Comparison of ENCODE assay signal across 25 cellular contexts in genomic region chr2:149732730-149733290, GRCh38.
DNase-seq lines count a peak whose midpoint lies in the region; FAIRE-seq and TF ChIP-seq lines count a peak whose summit lies in the region.
"Had no signal": no experiment of that assay in that cellular context is flagged by ENCODE, and none has a peak within 500 bp of the region (broad histone marks: within the 10 kb centered on the region; RNA-seq: fewer than 3 reads in every experiment).

No MANE protein-coding gene starts in this region.

- H3K9me3 ChIP-seq in endothelial cell of umbilical vein (replicated peaks; ENCODE audit: control insufficient read depth, insufficient read depth, low read length) (no peaks in the 10 kb centered on the region), trophoblast cell (ENCODE audit: insufficient read depth, low read depth, low read length) (peaks cover 1% of the 10 kb centered on the region), uterus (no peaks in the 10 kb centered on the region)
- H3K9me3 ChIP-seq: BLaER1, gastrocnemius medialis, upper lobe of left lung had no signal

- H4K8ac ChIP-seq in trophoblast cell (ENCODE audit: low read depth, low read length), result no peak overlapping the region

- H2BK120ac ChIP-seq in trophoblast cell (ENCODE audit: insufficient read depth, low read length, poor library complexity), result no peak overlapping the region

- no peak overlapping the region for H3K4me3 ChIP-seq in endothelial cell of umbilical vein (replicated peaks in 1 of 3; ENCODE audit: insufficient read depth in 1 of 3, low read depth in 1 of 3, low read length in 3 of 3)
- no peak overlapping the region for H3K4me3 ChIP-seq in trophoblast cell (ENCODE audit: low read depth, low read length)
- no peak overlapping the region for H3K4me3 ChIP-seq in dorsolateral prefrontal cortex
- H3K4me3 ChIP-seq in uterus, result no peak overlapping the region
- H3K4me3 ChIP-seq: BLaER1, gastrocnemius medialis, upper lobe of left lung had no signal

- DNase-seq in NCI-H146 (lab: John Stamatoyannopoulos, UW), result peak; percentile 1
- no peak for DNase-seq in NCI-H146 treated with DMSO at 0.1 percent for 48 hours (lab: John Stamatoyannopoulos, UW; ENCODE audit: unreplicated experiment)
- DNase-seq in RCC 7860 (ENCODE audit: low spot score), result peak; percentile 59
- no peak for DNase-seq in endothelial cell of umbilical vein (ENCODE audit: low read depth, low spot score)
- DNase-seq in trophoblast cell, result no peak
- no peak for DNase-seq in immature natural killer cell
- DNase-seq in dorsolateral prefrontal cortex, result no peak
- DNase-seq in uterus, result no peak
- DNase-seq: activated CD4-positive, alpha-beta T cell treated with anti-CD3 and anti-CD28 coated beads for 48 hours; activated naive CD4-positive, alpha-beta T cell treated with anti-CD3 and anti-CD28 coated beads, Interleukin-2, amount 50 U/mL, for 16 hours; Caco-2; effector CD4-positive, alpha-beta T cell; gastrocnemius medialis; kidney; NCI-H1417; NCI-H526 treated with DMSO at 0.1 percent for 48 hours; occipital lobe; stimulated activated CD8-positive, alpha-beta memory T cell treated with anti-CD3 and anti-CD28 coated beads, Interleukin-4, amount 100 ng/mL, for 48 hours; upper lobe of left lung had no signal

- H4K20me1 ChIP-seq in endothelial cell of umbilical vein (replicated peaks; ENCODE audit: control insufficient read depth, extremely low read depth, insufficient read depth, low read length), result no peaks in the 10 kb centered on the region
- H4K20me1 ChIP-seq: BLaER1 had no signal

- FAIRE-seq in RCC 7860 (lab: Jason Lieb, UNC) (peak; percentile 77), endothelial cell of umbilical vein (lab: Jason Lieb, UNC) (no peak)
- FAIRE-seq: H1, HepG2, TTC549 had no signal

- H3K36me3 ChIP-seq in endothelial cell of umbilical vein (ENCODE audit: control insufficient read depth in 2 of 2, extremely low read depth in 1 of 2, insufficient read depth in 2 of 2, low read length in 2 of 2) (no peaks in the 10 kb centered on the region), trophoblast cell (ENCODE audit: control insufficient read depth in 1 of 2, insufficient read depth in 2 of 2, low read length in 2 of 2) (no peaks in the 10 kb centered on the region), uterus (no peaks in the 10 kb centered on the region)
- H3K36me3 ChIP-seq: BLaER1, gastrocnemius medialis, upper lobe of left lung had no signal

- no peak overlapping the region for H4K12ac ChIP-seq in trophoblast cell (ENCODE audit: low read depth, low read length)

- H3K9ac ChIP-seq in endothelial cell of umbilical vein (replicated peaks; ENCODE audit: extremely low read depth, insufficient read depth, low read length) (no peak overlapping the region), trophoblast cell (ENCODE audit: low read length) (no peak overlapping the region)
- H3K9ac ChIP-seq: BLaER1 had no signal

- H3K27ac ChIP-seq in endothelial cell of umbilical vein (ENCODE audit: insufficient read depth, low read depth, low read length), result peak overlapping the region; percentile 40
- no peak overlapping the region for H3K27ac ChIP-seq in trophoblast cell (ENCODE audit: low read depth, low read length)
- H3K27ac ChIP-seq in dorsolateral prefrontal cortex, result no peak overlapping the region
- H3K27ac ChIP-seq in uterus, result no peak overlapping the region
- H3K27ac ChIP-seq: BLaER1, gastrocnemius medialis, HL-60, upper lobe of left lung had no signal

- WGBS in trophoblast cell (ENCODE audit: extremely low coverage, insufficient coverage, insufficient read length), result no CpG with 5 or more reads among the region's 1 CpG

- H3K27ac Mint-ChIP-seq in immature natural killer cell, result no peak overlapping the region

- CTCF ChIA-PET in endothelial cell of umbilical vein (lab: Charles Lee), result interaction anchor here (0.7 to 2.1 kb wide), 4 partner anchors 11 to 37 kb away, joined by 3 to 5 read pairs (median 4); no protein-coding TSS in a partner anchor

- no peaks in the 10 kb centered on the region for H3K36me3 Mint-ChIP-seq in immature natural killer cell

- no peak for TF ChIP-seq CTCF in endothelial cell of umbilical vein (IDR thresholded peaks at IDR 0.05; ENCODE audit: extremely low read depth in 1 of 2, insufficient read depth in 1 of 2, low read depth in 1 of 2, low read length in 2 of 2)
- TF ChIP-seq CTCF in dorsolateral prefrontal cortex (IDR thresholded peaks at IDR 0.05 in 54 of 56, conservative IDR thresholded peaks at IDR 0.05 in 2 of 56; ENCODE audit: low read depth in 1 of 56, partially characterized antibody in 56 of 56), result no peak
- TF ChIP-seq CTCF in uterus (IDR thresholded peaks at IDR 0.05), result no peak

- peak overlapping the region; percentile 19 for H2BK12ac ChIP-seq in trophoblast cell (ENCODE audit: low read length)

- dilution Hi-C loops in endothelial cell of umbilical vein (cut with MboI; ENCODE audit: extremely low pct_ligation_motif_present, low sequenced_read_pairs), result no loop called here

- POLR2A ChIA-PET in endothelial cell of umbilical vein (lab: Charles Lee), result no interaction called here

- no peaks in the 10 kb centered on the region for H3K4me1 Mint-ChIP-seq in immature natural killer cell
- H3K4me1 Mint-ChIP-seq: central memory CD8-positive, alpha-beta T cell had no signal

- peaks cover 39% of the 10 kb centered on the region for H3K4me1 ChIP-seq in endothelial cell of umbilical vein (ENCODE audit: control insufficient read depth, extremely low read depth, insufficient read depth, low read length)
- no peaks in the 10 kb centered on the region for H3K4me1 ChIP-seq in trophoblast cell (ENCODE audit: control insufficient read depth in 1 of 2, insufficient read depth in 2 of 2, low read length in 2 of 2)
- H3K4me1 ChIP-seq in uterus, result peaks cover 0 to 6% of the 10 kb centered on the region in 2 donors
- H3K4me1 ChIP-seq: BLaER1, gastrocnemius medialis, upper lobe of left lung had no signal

- peaks cover 0 to 12% (median 4%) of the 10 kb centered on the region in 6 donors for H3K9me3 Mint-ChIP-seq in immature natural killer cell
- H3K9me3 Mint-ChIP-seq: central memory CD8-positive, alpha-beta T cell had no signal

- H2BK5ac ChIP-seq in trophoblast cell (ENCODE audit: low read depth, low read length, poor library complexity), result no peak overlapping the region

- peaks cover 6% of the 10 kb centered on the region for H3K79me1 ChIP-seq in trophoblast cell (ENCODE audit: low read length)

- H3K18ac ChIP-seq in trophoblast cell (ENCODE audit: low read length), result no peak overlapping the region

- H3K9me1 ChIP-seq in endothelial cell of umbilical vein (replicated peaks; ENCODE audit: control insufficient read depth, extremely low read depth, insufficient read depth, low read length), result no peaks in the 10 kb centered on the region

- no peak for TF ChIP-seq POLR2A in endothelial cell of umbilical vein (IDR thresholded peaks at IDR 0.05; ENCODE audit: low read depth, low read length)
- TF ChIP-seq POLR2A in uterus (IDR thresholded peaks at IDR 0.05), result no peak

- intact Hi-C loops in endothelial cell of umbilical vein (cut with micrococcal nuclease) (loop anchor here (5.0 to 10.0 kb wide), 4 partner anchors 124 to 892 kb away; no protein-coding TSS in a partner anchor), dorsolateral prefrontal cortex (cut with DNase I) (no loop called here), uterus (cut with DNase I; ENCODE audit: low total_unique reads) (no loop called here)

- H4K91ac ChIP-seq in trophoblast cell (ENCODE audit: low read depth, low read length), result no peak overlapping the region

- H3K14ac ChIP-seq in trophoblast cell (ENCODE audit: low read length), result no peak overlapping the region

- H3K27me3 ChIP-seq in endothelial cell of umbilical vein (ENCODE audit: control insufficient read depth in 2 of 2, insufficient read depth in 2 of 2, low read length in 2 of 2) (no peaks in the 10 kb centered on the region), trophoblast cell (ENCODE audit: insufficient read depth, low read length) (no peaks in the 10 kb centered on the region), dorsolateral prefrontal cortex (no peaks in the 10 kb centered on the region), uterus (no peaks in the 10 kb centered on the region)
- H3K27me3 ChIP-seq: BLaER1, gastrocnemius medialis, upper lobe of left lung had no signal

- no peak overlapping the region for H3K4me3 Mint-ChIP-seq in immature natural killer cell
- H3K4me3 Mint-ChIP-seq: central memory CD8-positive, alpha-beta T cell had no signal

- H3K79me2 ChIP-seq in endothelial cell of umbilical vein (ENCODE audit: control insufficient read depth, insufficient read depth, low read length) (no peaks in the 10 kb centered on the region), trophoblast cell (ENCODE audit: control insufficient read depth, insufficient read depth, low read length, poor library complexity) (no peaks in the 10 kb centered on the region)

- H3K4me2 ChIP-seq in endothelial cell of umbilical vein (ENCODE audit: insufficient read depth, low read length) (no peak overlapping the region), trophoblast cell (ENCODE audit: low read length) (no peak overlapping the region)
- H3K4me2 ChIP-seq: BLaER1 had no signal

- H2AFZ ChIP-seq in endothelial cell of umbilical vein (ENCODE audit: low read depth, low read length), result no peak overlapping the region
- H2AFZ ChIP-seq in trophoblast cell (ENCODE audit: insufficient read depth, low read length, poor library complexity), result no peak overlapping the region

- no peak overlapping the region for H2AK5ac ChIP-seq in trophoblast cell (ENCODE audit: low read length)

- peaks cover 0 to 2% (median 2%) of the 10 kb centered on the region in 3 donors for H3K27me3 Mint-ChIP-seq in immature natural killer cell (ENCODE audit: low read depth in 3 of 3)

- no peak overlapping the region for H3K23ac ChIP-seq in trophoblast cell (ENCODE audit: low read length)

- BruUV-seq in endothelial cell of umbilical vein (replicated peaks; lab: Mats Ljungman, UMichigan), result no TSS peak

- H3K4ac ChIP-seq in trophoblast cell (ENCODE audit: low read depth, low read length), result no peak overlapping the region

TF ChIP-seq in endothelial cell of umbilical vein, 7 proteins besides CTCF, POLR2A, EP300 and RAD21:
- no peak for TF ChIP-seq MYC (IDR thresholded peaks at IDR 0.05; ENCODE audit: low read depth, low read length)
- no peak for TF ChIP-seq EZH2 (IDR thresholded peaks at IDR 0.05; ENCODE audit: borderline replicate concordance, low read depth, low read length, severe bottlenecking)
- TF ChIP-seq GATA2 (IDR thresholded peaks at IDR 0.05; ENCODE audit: insufficient read depth, insufficient read length, low read depth, low read length), result no peak
- no peak for TF ChIP-seq FOS (IDR thresholded peaks at IDR 0.05; ENCODE audit: borderline replicate concordance, insufficient read depth, low read length)
- TF ChIP-seq JUN (IDR thresholded peaks at IDR 0.05; ENCODE audit: borderline replicate concordance, insufficient read depth, insufficient read length, low read depth), result no peak
- no peak for TF ChIP-seq POLR2AphosphoS5 (IDR thresholded peaks at IDR 0.05; ENCODE audit: insufficient read depth, low read depth, low read length)
- TF ChIP-seq MAX (IDR thresholded peaks at IDR 0.05; ENCODE audit: insufficient read depth, insufficient read length), result no peak

Comparison
In these comparisons a context has a peak if more than half of its experiments do, and no peak if none do; other contexts are left out.
1. DNase-seq: peak in NCI-H146 (single experiment) and RCC 7860 (single experiment); none in NCI-H146 treated with DMSO at 0.1 percent for 48 hours (single experiment), endothelial cell of umbilical vein (single experiment), trophoblast cell (0 of 2), immature natural killer cell (0 of 3), dorsolateral prefrontal cortex (0 of 10) and uterus (0 of 2).